Comparison of ENCODE assay signal across 8 cellular contexts in the genomic region with DNA sequence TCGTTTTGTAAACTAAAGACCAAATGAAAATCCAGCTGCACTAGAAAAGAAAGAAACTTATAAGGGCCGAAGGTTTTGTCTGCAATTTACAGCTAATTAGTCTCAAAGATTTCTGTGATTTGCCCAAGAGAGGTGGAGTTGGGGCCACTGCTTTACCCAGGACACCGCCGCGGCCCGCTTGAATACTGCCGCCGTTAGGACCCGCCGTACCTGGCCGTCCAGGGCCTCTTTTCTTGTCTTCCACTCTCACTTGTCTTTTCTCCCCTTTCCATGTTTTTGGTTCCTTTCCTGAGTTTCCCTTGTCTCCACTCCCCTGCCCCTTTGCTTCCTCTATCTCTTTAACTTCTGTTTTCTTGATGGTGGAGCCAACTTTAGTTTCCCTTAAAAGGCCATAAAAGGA. TPM values are rescaled to one million over a fixed set of nuclear protein-coding genes. Genes with fewer than 3 reads are reported as not detected.
DNase-seq lines count a peak whose midpoint lies in the region; ATAC-seq and TF ChIP-seq lines count a peak whose summit lies in the region.

No MANE protein-coding gene starts in this region.

- H3K9me3 Mint-ChIP-seq in brain: peaks cover 16 to 24% (median 22%) of the 10 kb centered on the region in 5 experiments

- no peak for ATAC-seq in GM18502 (IDR thresholded peaks at IDR 0.05; ENCODE audit: poor library complexity, unreplicated experiment)

- H3K36me3 Mint-ChIP-seq in brain: peaks cover 31% of the 10 kb centered on the region

- peak overlapping the region; percentile 55 for H3K4me3 ChIP-seq in kidney epithelial cell (ENCODE audit: low read depth, low read length)

- H3K36me3 ChIP-seq in kidney epithelial cell (ENCODE audit: control insufficient read depth, insufficient read depth, low read length): no peaks in the 10 kb centered on the region

- H3K4me1 Mint-ChIP-seq in brain: peaks cover 41% of the 10 kb centered on the region

- H3K4me3 Mint-ChIP-seq in brain: peak overlapping the region; percentile 90 to 96 (median 95)

- DNase-seq in NCI-H748 (lab: John Stamatoyannopoulos, UW; ENCODE audit: unreplicated experiment) (peak; percentile 25), NCI-H748 treated with DMSO at 0.1 percent for 48 hours (lab: John Stamatoyannopoulos, UW) (no peak), NOMO-1 treated with DMSO at 0.1 percent for 48 hours (lab: John Stamatoyannopoulos, UW; ENCODE audit: unreplicated experiment) (peak; percentile 32), kidney epithelial cell (ENCODE audit: low read depth) (no peak), NCI-H526 treated with DMSO at 0.1 percent for 48 hours (lab: John Stamatoyannopoulos, UW) (no peak)
- DNase-seq in stimulated activated CD4-positive, alpha-beta T cell treated with anti-CD3 and anti-CD28 coated beads, Interleukin-4, amount 100 ng/mL, for 24 hours: peak; percentile 17

- no peak for TF ChIP-seq CTCF in brain (conservative IDR thresholded peaks at IDR 0.05)
- no peak for TF ChIP-seq CTCF in kidney epithelial cell (IDR thresholded peaks at IDR 0.05; ENCODE audit: insufficient read depth, low read length, poor library complexity, severe bottlenecking)

- H3K27me3 Mint-ChIP-seq in brain: peaks cover 17% of the 10 kb centered on the region

- H3K27ac Mint-ChIP-seq in brain: peak overlapping the region; percentile 95 to 98 (median 97)

- no peaks in the 10 kb centered on the region for H3K27me3 ChIP-seq in kidney epithelial cell (ENCODE audit: control insufficient read depth, insufficient read depth, low read length)

RNA-seq across cellular contexts. Expression of a gene that starts 15.7 kb away (rescaled TPM):
- polyA plus RNA-seq in brain (ENCODE audit: insufficient read depth, low read depth, low replicate concordance): 12.6 TPM
- 99.9 and 108 TPM in 2 replicates for total RNA-seq in kidney epithelial cell

Comparison
In these comparisons a context has a peak if more than half of its experiments do, and no peak if none do; other contexts are left out.
1. DNase-seq: peak in NCI-H748 (single experiment), NOMO-1 treated with DMSO at 0.1 percent for 48 hours (single experiment) and stimulated activated CD4-positive, alpha-beta T cell treated with anti-CD3 and anti-CD28 coated beads, Interleukin-4, amount 100 ng/mL, for 24 hours (single experiment); none in NCI-H748 treated with DMSO at 0.1 percent for 48 hours (single experiment), kidney epithelial cell (single experiment) and NCI-H526 treated with DMSO at 0.1 percent for 48 hours (single experiment).